In the genomic region with DNA sequence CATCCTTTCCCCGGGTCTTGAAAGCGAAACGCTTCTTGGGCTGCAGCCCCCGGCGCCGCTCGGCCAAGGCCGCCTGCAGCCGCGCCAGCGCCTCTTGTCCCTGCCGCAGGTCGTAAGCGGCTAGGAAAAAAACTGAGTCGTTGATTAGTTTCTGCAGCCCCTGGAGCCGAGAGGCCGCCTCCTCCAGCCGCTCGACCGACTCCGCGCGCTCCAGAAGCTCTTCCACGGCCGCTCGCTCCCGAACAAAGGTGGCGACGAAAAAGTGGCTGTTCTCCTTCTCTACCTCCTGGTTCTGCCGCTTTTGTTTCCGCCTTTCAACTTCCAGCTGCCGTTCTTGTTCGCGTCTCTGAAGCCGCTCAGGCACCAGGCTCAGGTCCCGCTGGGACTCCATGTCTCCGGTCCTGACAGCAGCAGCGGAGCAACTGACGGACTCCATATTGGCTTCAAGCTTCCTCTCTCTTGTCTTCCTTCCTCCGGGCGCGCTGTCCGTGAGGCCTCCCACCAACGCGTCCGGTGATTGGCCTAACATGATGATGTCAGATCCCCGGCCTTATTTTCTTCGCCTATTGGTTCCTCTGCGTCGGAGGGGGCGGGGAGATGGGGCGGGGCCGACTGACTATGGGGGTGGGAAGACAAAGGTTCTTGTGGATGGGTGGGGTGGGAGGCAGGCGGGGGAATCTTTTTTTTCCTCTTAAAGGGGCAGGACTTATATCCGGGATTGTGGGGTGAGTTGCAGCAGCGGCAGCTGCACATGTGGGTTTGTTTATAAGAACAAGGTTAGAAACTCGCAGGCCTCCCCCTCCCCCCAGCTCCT, we compare ENCODE assay signal across 8 cellular contexts. TPM values are rescaled to one million over a fixed set of nuclear protein-coding genes. Genes with fewer than 3 reads are reported as not detected.
DNase-seq lines count a peak whose midpoint lies in the region; ATAC-seq and TF ChIP-seq lines count a peak whose summit lies in the region.

A gene with protein sequence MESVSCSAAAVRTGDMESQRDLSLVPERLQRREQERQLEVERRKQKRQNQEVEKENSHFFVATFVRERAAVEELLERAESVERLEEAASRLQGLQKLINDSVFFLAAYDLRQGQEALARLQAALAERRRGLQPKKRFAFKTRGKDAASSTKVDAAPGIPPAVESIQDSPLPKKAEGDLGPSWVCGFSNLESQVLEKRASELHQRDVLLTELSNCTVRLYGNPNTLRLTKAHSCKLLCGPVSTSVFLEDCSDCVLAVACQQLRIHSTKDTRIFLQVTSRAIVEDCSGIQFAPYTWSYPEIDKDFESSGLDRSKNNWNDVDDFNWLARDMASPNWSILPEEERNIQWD (minus strand): TSS at position 466 of the 814 bp plus-strand sequence. CDS start 30 bp downstream, at position 436.

- dilution Hi-C loops in mammary epithelial cell (cut with HindIII; ENCODE audit: low sequenced_read_pairs) = no loop called here

- TF ChIP-seq CTCF in AG04449 (IDR thresholded peaks at IDR 0.05; ENCODE audit: insufficient read depth, low read length, missing control alignments) (no peak), VCaP (conservative IDR thresholded peaks at IDR 0.05) (no peak), mammary epithelial cell (conservative IDR thresholded peaks at IDR 0.05 in 1 of 2, IDR thresholded peaks at IDR 0.05 in 1 of 2; ENCODE audit: extremely low read depth in 1 of 2, insufficient read depth in 1 of 2, low read depth in 1 of 2, low read length in 2 of 2) (no peak)

- BruUV-seq in mammary epithelial cell (replicated peaks; lab: Mats Ljungman, UMichigan) = TSS peak; percentile 68

- H3K4me2 ChIP-seq in mammary epithelial cell (ENCODE audit: insufficient read depth, low read depth, low read length) = peak within 1 kb of the TSS; percentile 96

- no peaks in the 10 kb centered on the region for H4K20me1 ChIP-seq in mammary epithelial cell (ENCODE audit: insufficient read depth, low read length)

- H3K4me1 ChIP-seq in mammary epithelial cell (ENCODE audit: insufficient read depth, low read length) (peaks cover 11% of the 10 kb centered on the region), iPS-20b (ENCODE audit: insufficient read depth, low read length) (peaks cover 9% of the 10 kb centered on the region), skeletal muscle tissue (ENCODE audit: control insufficient read depth in 3 of 3, insufficient read depth in 3 of 3, low read length in 3 of 3) (peaks cover 9 to 30% (median 29%) of the 10 kb centered on the region in 3 donors)

- under 1% methylated on average over 31 of the region's 57 CpGs for WGBS in mammary epithelial cell (ENCODE audit: low coverage, missing lambda C conversion rate)

- intact Hi-C loops in mammary epithelial cell (cut with micrococcal nuclease) = loop anchor here (1.0 to 10.0 kb wide), 6 partner anchors 21 to 291 kb away; a partner anchor contains a TSS

- H3K36me3 ChIP-seq in mammary epithelial cell (ENCODE audit: insufficient read depth, low read length) = no peaks in the 10 kb centered on the region
- no peaks in the 10 kb centered on the region for H3K36me3 ChIP-seq in iPS-20b (ENCODE audit: insufficient read depth, low read depth, low read length)
- H3K36me3 ChIP-seq in skeletal muscle tissue (ENCODE audit: control insufficient read depth in 3 of 3, insufficient read depth in 3 of 3, low read length in 3 of 3) = peaks cover 0 to 2% (median 0%) of the 10 kb centered on the region in 3 donors

- DNase-seq in AG04449 (ENCODE audit: low read depth, low spot score) (peak; percentile 95), NCI-H2196 treated with DMSO at 0.1 percent for 48 hours (lab: John Stamatoyannopoulos, UW; ENCODE audit: unreplicated experiment) (peak; percentile 97), mammary epithelial cell (peak; percentile 98)

- H3K79me2 ChIP-seq in mammary epithelial cell (ENCODE audit: insufficient read depth, low read length) = peaks cover 23% of the 10 kb centered on the region

- POLR2A ChIA-PET in AG04449 (lab: Yijun Ruan, JAX) = interaction anchor here (0.6 to 2.2 kb wide), 10 partner anchors 15 to 145 kb away, joined by 3 to 26 read pairs (median 5); a partner anchor contains a TSS

- H3K27me3 ChIP-seq in mammary epithelial cell (ENCODE audit: insufficient read depth, low read length) (no peaks in the 10 kb centered on the region), iPS-20b (ENCODE audit: insufficient read depth, low read length) (no peaks in the 10 kb centered on the region), skeletal muscle tissue (ENCODE audit: control insufficient read depth in 3 of 3, insufficient read depth in 3 of 3, low read length in 3 of 3) (no peaks in the 10 kb centered on the region)

- H3K27ac ChIP-seq in VCaP = peak within 1 kb of the TSS; percentile 91
- H3K27ac ChIP-seq in mammary epithelial cell (ENCODE audit: insufficient read depth, low read depth, low read length) = peak within 1 kb of the TSS; percentile 88
- peak within 1 kb of the TSS; percentile 94 for H3K27ac ChIP-seq in iPS-20b (ENCODE audit: low read length)
- peak within 1 kb of the TSS; percentile 95 for H3K27ac ChIP-seq in skeletal muscle tissue (ENCODE audit: low read depth, low read length)

- peak within 1 kb of the TSS; percentile 94 for H2AFZ ChIP-seq in mammary epithelial cell (ENCODE audit: low read depth, low read length)

- H3K9me3 ChIP-seq in mammary epithelial cell (replicated peaks; ENCODE audit: insufficient read depth, low read length) (no peaks in the 10 kb centered on the region), iPS-20b (ENCODE audit: insufficient read depth, low read depth, low read length) (no peaks in the 10 kb centered on the region), skeletal muscle tissue (ENCODE audit: control insufficient read depth in 3 of 3, low read length in 3 of 3) (no peaks in the 10 kb centered on the region)

- ATAC-seq in GM18873 (IDR thresholded peaks at IDR 0.05; ENCODE audit: low FRiP score, unreplicated experiment) (peak; percentile 66), HG03135 (IDR thresholded peaks at IDR 0.05; ENCODE audit: unreplicated experiment) (peak; percentile 69)

- H3K9ac ChIP-seq in mammary epithelial cell (ENCODE audit: insufficient read depth, low read length) = peak within 1 kb of the TSS; percentile 80
- peak within 1 kb of the TSS; percentile 97 for H3K9ac ChIP-seq in iPS-20b (ENCODE audit: low read depth, low read length)
- peak within 1 kb of the TSS; percentile 98 to 100 (median 100) for H3K9ac ChIP-seq in skeletal muscle tissue (ENCODE audit: low read depth in 1 of 3, low read length in 3 of 3)

- H3K4me3 ChIP-seq in AG04449 (ENCODE audit: low read depth, low read length) (peak within 1 kb of the TSS; percentile 99), mammary epithelial cell (replicated peaks in 1 of 3; ENCODE audit: insufficient read depth in 1 of 3, low read depth in 2 of 3, low read length in 3 of 3) (peak within 1 kb of the TSS; percentile 79 to 96 (median 95)), iPS-20b (ENCODE audit: low read length) (peak within 1 kb of the TSS; percentile 99), skeletal muscle tissue (ENCODE audit: low read length in 3 of 3) (peak within 1 kb of the TSS; percentile 98 to 99 (median 99))

- in situ Hi-C loops in mammary epithelial cell (cut with MboI; ENCODE audit: low sequenced_read_pairs in 2 of 2) = loop anchor here in 1 of 2 donors (5.0 to 25.0 kb wide), 2 partner anchors 36 to 116 kb away; a partner anchor contains a TSS

- CTCF ChIA-PET in AG04449 (lab: Yijun Ruan, JAX) = interaction anchor here (0.6 to 1.9 kb wide), 6 partner anchors 13 to 131 kb away, joined by 3 to 8 read pairs (median 6); no protein-coding TSS in a partner anchor
- CTCF ChIA-PET in mammary epithelial cell (lab: Charles Lee; ENCODE audit: low non-redundant PET) = interaction anchor here (0.5 kb wide), 1 partner anchor 691 kb away, joined by 3 read pairs; no protein-coding TSS in a partner anchor

RNA-seq across cellular contexts. Expression of the gene that starts here (rescaled TPM):
- 10 to 100 TPM; 13.5 to 27.8 TPM for total RNA-seq in mammary epithelial cell
- polyA plus RNA-seq in mammary epithelial cell = 15.4 TPM
- polyA minus RNA-seq in mammary epithelial cell = 25.6 TPM
- 57.9 TPM for total RNA-seq in skeletal muscle tissue

Comparison
In these comparisons a context has a peak if more than half of its experiments do, and no peak if none do; other contexts are left out.
1. Peak in every context shown above with its lines: DNase-seq, ATAC-seq, H3K4me3 ChIP-seq and H3K27ac ChIP-seq.